In genomic region chr5:174668349-174668748, GRCh38 we compare ENCODE assay signal across 39 cellular contexts. TPM values are rescaled to one million over a fixed set of nuclear protein-coding genes. Genes with fewer than 3 reads are reported as not detected.
"Had no signal": no experiment of that assay in that cellular context is flagged by ENCODE, and none has a peak within 500 bp of the region (broad histone marks: within the 10 kb centered on the region; RNA-seq: fewer than 3 reads in every experiment).

No MANE protein-coding gene starts in this region.

- H3K36me3 Mint-ChIP-seq: activated naive CD4-positive, alpha-beta T cell treated with anti-CD3 and anti-CD28 coated beads, Interleukin-2, amount 10 ng/mL, durations not matched to agents 7 days and 5 days; activated naive CD8-positive, alpha-beta T cell; activated naive CD8-positive, alpha-beta T cell treated with anti-CD3 and anti-CD28 coated beads for 36 hours; activated naive CD8-positive, alpha-beta T cell treated with anti-CD3 and anti-CD28 coated beads, Interleukin-2, amount 10 ng/mL, durations not matched to agents 7 days and 5 days; brain had no signal

- DNase-seq: activated effector memory CD4-positive, alpha-beta T cell treated with anti-CD3 and anti-CD28 coated beads, Interleukin-2, amount 50 U/mL, for 16 hours; activated effector memory CD4-positive, alpha-beta T cell treated with Interleukin-2 at 50 U/mL for 16 hours; activated gamma-delta T cell; activated gamma-delta T cell treated with Interleukin-2 at 50 U/mL for 16 hours; activated naive CD4-positive, alpha-beta T cell; activated naive CD4-positive, alpha-beta T cell treated with anti-CD3 and anti-CD28 coated beads for 36 hours; activated naive CD4-positive, alpha-beta T cell treated with anti-CD3 and anti-CD28 coated beads, Interleukin-2, amount 10 ng/mL, durations not matched to agents 7 days and 5 days; activated naive CD4-positive, alpha-beta T cell treated with anti-CD3 and anti-CD28 coated beads, Interleukin-2, amount 50 U/mL, for 16 hours; activated naive CD4-positive, alpha-beta T cell treated with Interleukin-2 at 50 U/mL for 16 hours; activated naive CD8-positive, alpha-beta T cell treated with anti-CD3 and anti-CD28 coated beads for 36 hours; activated naive CD8-positive, alpha-beta T cell treated with anti-CD3 and anti-CD28 coated beads, Interleukin-2, amount 10 ng/mL, durations not matched to agents 7 days and 5 days; activated naive CD8-positive, alpha-beta T cell treated with anti-CD3 and anti-CD28 coated beads, Interleukin-2, amount 50 U/mL, for 24 hours; activated T-cell treated with anti-CD3 and anti-CD28 coated beads, Interleukin-2, amount 50 U/mL, for 4 hours; activated T-cell treated with anti-CD3 and anti-CD28 coated beads, Interleukin-2, amount 50 U/mL, for 48 hours; activated T-cell treated with anti-CD3 and anti-CD28 coated beads, Interleukin-2, amount 50 U/mL, for 72 hours; adrenal gland; amniotic stem cell; amygdala; anterior cingulate cortex; aorta; body of pancreas; brain microvascular endothelial cell; caudate nucleus; central memory CD4-positive, alpha-beta T cell; cerebellar nuclear complex had no signal

- ATAC-seq: activated naive CD4-positive, alpha-beta T cell treated with anti-CD3 and anti-CD28 coated beads, Interleukin-2, amount 50 U/mL, for 72 hours; activated naive CD8-positive, alpha-beta T cell treated with anti-CD3 and anti-CD28 coated beads, Interleukin-2, amount 50 U/mL, for 24 hours; activated T-cell treated with anti-CD3 and anti-CD28 coated beads, Interleukin-2, amount 50 U/mL, for 4 hours; activated T-cell treated with anti-CD3 and anti-CD28 coated beads, Interleukin-2, amount 50 U/mL, for 72 hours; activated T-helper 17 cell treated with anti-CD3 and anti-CD28 coated beads, Interleukin-2, amount 50 U/mL, for 72 hours; body of pancreas had no signal

- H3K4me3 ChIP-seq: adrenal gland, ascending aorta, body of pancreas, breast epithelium, cardiac muscle cell had no signal

- H3K27me3 Mint-ChIP-seq: activated naive CD4-positive, alpha-beta T cell treated with anti-CD3 and anti-CD28 coated beads, Interleukin-2, amount 10 ng/mL, durations not matched to agents 7 days and 5 days; activated naive CD8-positive, alpha-beta T cell treated with anti-CD3 and anti-CD28 coated beads, Interleukin-2, amount 10 ng/mL, durations not matched to agents 7 days and 5 days; central memory CD8-positive, alpha-beta T cell had no signal

- H3K36me3 ChIP-seq: adrenal gland, ascending aorta, brain microvascular endothelial cell, breast epithelium, cardiac muscle cell had no signal

- H3K27ac Mint-ChIP-seq: activated naive CD4-positive, alpha-beta T cell treated with anti-CD3 and anti-CD28 coated beads for 36 hours; activated naive CD4-positive, alpha-beta T cell treated with anti-CD3 and anti-CD28 coated beads, Interleukin-2, amount 10 ng/mL, durations not matched to agents 7 days and 5 days; activated naive CD4-positive, alpha-beta T cell treated with anti-CD3 and anti-CD28 coated beads, Interleukin-2, amount 50 U/mL, for 24 hours; activated naive CD8-positive, alpha-beta T cell; activated naive CD8-positive, alpha-beta T cell treated with anti-CD3 and anti-CD28 coated beads for 36 hours; activated naive CD8-positive, alpha-beta T cell treated with anti-CD3 and anti-CD28 coated beads, Interleukin-2, amount 10 ng/mL, durations not matched to agents 7 days and 5 days; activated naive CD8-positive, alpha-beta T cell treated with anti-CD3 and anti-CD28 coated beads, Interleukin-2, amount 50 U/mL, for 24 hours; activated T-cell treated with anti-CD3 and anti-CD28 coated beads, Interleukin-2, amount 50 U/mL, for 72 hours; activated T-helper 1 cell treated with anti-CD3 and anti-CD28 coated beads, Interleukin-12 subunit alpha, Interleukin-12 subunit beta, Interleukin-2, Interleukin-4 antibody, amounts not matched to agents 30 ng/mL and 10 ng/mL and 1 ng/mL, durations not matched to agents 14 hours and 24 hours and 36 hours; activated T-helper 17 cell treated with anti-CD3 and anti-CD28 coated beads, Interleukin-2, amount 50 U/mL, for 72 hours; activated T-helper 2 cell treated with anti-CD3 and anti-CD28 coated beads, Interferon-gamma antibody, Interleukin-2, Interleukin-4, amounts not matched to agents 10 μg/mL and 5 μg/mL and 100 μg/mL, durations not matched to agents 14 hours and 24 hours and 36 hours; brain had no signal

- H3K4me3 Mint-ChIP-seq: activated naive CD4-positive, alpha-beta T cell treated with anti-CD3 and anti-CD28 coated beads for 36 hours; activated naive CD4-positive, alpha-beta T cell treated with anti-CD3 and anti-CD28 coated beads, Interleukin-2, amount 10 ng/mL, durations not matched to agents 7 days and 5 days; activated naive CD4-positive, alpha-beta T cell treated with anti-CD3 and anti-CD28 coated beads, Interleukin-2, amount 50 U/mL, for 24 hours; activated naive CD8-positive, alpha-beta T cell; activated naive CD8-positive, alpha-beta T cell treated with anti-CD3 and anti-CD28 coated beads for 36 hours; activated naive CD8-positive, alpha-beta T cell treated with anti-CD3 and anti-CD28 coated beads, Interleukin-2, amount 10 ng/mL, durations not matched to agents 7 days and 5 days; activated naive CD8-positive, alpha-beta T cell treated with anti-CD3 and anti-CD28 coated beads, Interleukin-2, amount 50 U/mL, for 24 hours; activated T-cell treated with anti-CD3 and anti-CD28 coated beads, Interleukin-2, amount 50 U/mL, for 4 hours; activated T-cell treated with anti-CD3 and anti-CD28 coated beads, Interleukin-2, amount 50 U/mL, for 72 hours; activated T-helper 1 cell treated with anti-CD3 and anti-CD28 coated beads, Interleukin-12 subunit alpha, Interleukin-12 subunit beta, Interleukin-2, Interleukin-4 antibody, amounts not matched to agents 30 ng/mL and 10 ng/mL and 1 ng/mL, durations not matched to agents 14 hours and 24 hours and 36 hours; activated T-helper 17 cell treated with anti-CD3 and anti-CD28 coated beads, Interleukin-2, amount 50 U/mL, for 72 hours; brain; central memory CD8-positive, alpha-beta T cell had no signal

- H3K27me3 ChIP-seq: adrenal gland, ascending aorta, body of pancreas, brain microvascular endothelial cell, breast epithelium, cardiac muscle cell had no signal

- H3K4me1 Mint-ChIP-seq: activated naive CD4-positive, alpha-beta T cell treated with anti-CD3 and anti-CD28 coated beads, Interleukin-2, amount 10 ng/mL, durations not matched to agents 7 days and 5 days; activated naive CD4-positive, alpha-beta T cell treated with anti-CD3 and anti-CD28 coated beads, Interleukin-2, amount 50 U/mL, for 24 hours; activated naive CD8-positive, alpha-beta T cell treated with anti-CD3 and anti-CD28 coated beads for 36 hours; activated naive CD8-positive, alpha-beta T cell treated with anti-CD3 and anti-CD28 coated beads, Interleukin-2, amount 10 ng/mL, durations not matched to agents 7 days and 5 days; activated naive CD8-positive, alpha-beta T cell treated with anti-CD3 and anti-CD28 coated beads, Interleukin-2, amount 50 U/mL, for 24 hours; activated T-helper 17 cell treated with anti-CD3 and anti-CD28 coated beads, Interleukin-2, amount 50 U/mL, for 72 hours; brain; central memory CD8-positive, alpha-beta T cell had no signal

- FAIRE-seq: astrocyte, bronchial epithelial cell, colon had no signal

- H3K9me3 Mint-ChIP-seq: activated T-helper 2 cell treated with anti-CD3 and anti-CD28 coated beads, Interferon-gamma antibody, Interleukin-2, Interleukin-4, amounts not matched to agents 10 μg/mL and 5 μg/mL and 100 μg/mL, durations not matched to agents 14 hours and 24 hours and 36 hours; central memory CD8-positive, alpha-beta T cell had no signal

- H3K4me1 ChIP-seq: adrenal gland, ascending aorta, body of pancreas, breast epithelium had no signal

- H3K27ac ChIP-seq: adrenal gland, ascending aorta, body of pancreas, brain microvascular endothelial cell, breast epithelium, cardiac muscle cell had no signal

- H3K9me3 ChIP-seq: adrenal gland, ascending aorta had no signal

RNA-seq across cellular contexts. Expression of gene MSX2, which starts 56.0 kb away (rescaled TPM):
- total RNA-seq: activated naive CD4-positive, alpha-beta T cell treated with anti-CD3 and anti-CD28 coated beads for 36 hours; activated naive CD4-positive, alpha-beta T cell treated with anti-CD3 and anti-CD28 coated beads, Interleukin-2, amount 50 U/mL, for 72 hours; activated naive CD8-positive, alpha-beta T cell treated with anti-CD3 and anti-CD28 coated beads for 36 hours; activated naive CD8-positive, alpha-beta T cell treated with anti-CD3 and anti-CD28 coated beads, Interleukin-2, amount 10 ng/mL, durations not matched to agents 7 days and 5 days; activated T-helper 1 cell treated with anti-CD3 and anti-CD28 coated beads, Interleukin-12 subunit alpha, Interleukin-12 subunit beta, Interleukin-2, Interleukin-4 antibody, amounts not matched to agents 30 ng/mL and 10 ng/mL and 1 ng/mL, durations not matched to agents 14 hours and 24 hours and 36 hours; activated T-helper 17 cell treated with anti-CD3 and anti-CD28 coated beads, Interleukin-2, amount 50 U/mL, for 72 hours; activated T-helper 2 cell treated with anti-CD3 and anti-CD28 coated beads, Interferon-gamma antibody, Interleukin-2, Interleukin-4, amounts not matched to agents 10 μg/mL and 5 μg/mL and 100 μg/mL, durations not matched to agents 14 hours and 24 hours and 36 hours; ascending aorta; body of pancreas; bronchial epithelial cell had no signal
